Comparison of ENCODE assay signal across 1 cellular context in the genomic region with DNA sequence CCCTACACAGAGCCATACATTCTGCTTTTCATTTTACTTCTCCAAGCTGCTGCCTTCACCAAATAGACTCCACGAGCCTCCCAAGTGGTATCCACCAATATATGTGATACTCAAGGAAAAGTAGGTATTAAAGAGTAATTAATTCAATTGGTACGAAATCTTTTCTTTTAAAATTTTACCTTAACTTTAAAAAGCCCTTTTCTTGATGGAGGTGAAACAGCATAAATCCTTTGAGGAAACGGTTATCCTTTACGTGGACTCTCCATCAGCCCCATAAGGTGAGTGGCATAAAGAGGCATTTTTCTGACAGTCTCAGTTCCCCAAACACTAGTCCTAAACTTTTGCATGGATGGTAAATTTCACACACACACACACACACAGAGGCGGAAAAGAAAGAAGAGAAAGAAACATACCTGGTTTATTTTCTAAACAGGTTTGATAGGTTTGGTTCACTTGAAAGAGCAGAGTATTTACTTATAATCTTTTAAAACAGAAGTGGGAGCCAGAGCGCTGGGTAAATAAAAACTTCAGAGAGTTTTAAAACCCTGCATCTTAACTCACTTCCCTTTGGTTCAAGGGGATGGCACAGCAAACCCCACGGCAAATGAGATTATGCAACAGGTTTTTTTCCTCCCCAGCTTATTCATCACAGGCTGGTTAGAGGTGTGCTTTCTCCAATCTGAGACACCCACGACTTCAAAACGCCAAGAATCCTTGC.
A peak's percentile ranks its signal among the peaks of the same experiment; 100 is the strongest.
TF ChIP-seq lines count a peak whose summit lies in the region.

No MANE protein-coding gene starts in this region.

TF ChIP-seq in HepG2, 621 proteins besides CTCF, POLR2A, EP300 and RAD21 (continued from another document and continues in another):
- TF ChIP-seq, protein P1, sequence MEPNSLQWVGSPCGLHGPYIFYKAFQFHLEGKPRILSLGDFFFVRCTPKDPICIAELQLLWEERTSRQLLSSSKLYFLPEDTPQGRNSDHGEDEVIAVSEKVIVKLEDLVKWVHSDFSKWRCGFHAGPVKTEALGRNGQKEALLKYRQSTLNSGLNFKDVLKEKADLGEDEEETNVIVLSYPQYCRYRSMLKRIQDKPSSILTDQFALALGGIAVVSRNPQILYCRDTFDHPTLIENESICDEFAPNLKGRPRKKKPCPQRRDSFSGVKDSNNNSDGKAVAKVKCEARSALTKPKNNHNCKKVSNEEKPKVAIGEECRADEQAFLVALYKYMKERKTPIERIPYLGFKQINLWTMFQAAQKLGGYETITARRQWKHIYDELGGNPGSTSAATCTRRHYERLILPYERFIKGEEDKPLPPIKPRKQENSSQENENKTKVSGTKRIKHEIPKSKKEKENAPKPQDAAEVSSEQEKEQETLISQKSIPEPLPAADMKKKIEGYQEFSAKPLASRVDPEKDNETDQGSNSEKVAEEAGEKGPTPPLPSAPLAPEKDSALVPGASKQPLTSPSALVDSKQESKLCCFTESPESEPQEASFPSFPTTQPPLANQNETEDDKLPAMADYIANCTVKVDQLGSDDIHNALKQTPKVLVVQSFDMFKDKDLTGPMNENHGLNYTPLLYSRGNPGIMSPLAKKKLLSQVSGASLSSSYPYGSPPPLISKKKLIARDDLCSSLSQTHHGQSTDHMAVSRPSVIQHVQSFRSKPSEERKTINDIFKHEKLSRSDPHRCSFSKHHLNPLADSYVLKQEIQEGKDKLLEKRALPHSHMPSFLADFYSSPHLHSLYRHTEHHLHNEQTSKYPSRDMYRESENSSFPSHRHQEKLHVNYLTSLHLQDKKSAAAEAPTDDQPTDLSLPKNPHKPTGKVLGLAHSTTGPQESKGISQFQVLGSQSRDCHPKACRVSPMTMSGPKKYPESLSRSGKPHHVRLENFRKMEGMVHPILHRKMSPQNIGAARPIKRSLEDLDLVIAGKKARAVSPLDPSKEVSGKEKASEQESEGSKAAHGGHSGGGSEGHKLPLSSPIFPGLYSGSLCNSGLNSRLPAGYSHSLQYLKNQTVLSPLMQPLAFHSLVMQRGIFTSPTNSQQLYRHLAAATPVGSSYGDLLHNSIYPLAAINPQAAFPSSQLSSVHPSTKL (CRISPR knock-in tag; IDR thresholded peaks at IDR 0.05): peak; percentile 80; the same call in 1 of the 2 replicates
- TF ChIP-seq, protein P2, sequence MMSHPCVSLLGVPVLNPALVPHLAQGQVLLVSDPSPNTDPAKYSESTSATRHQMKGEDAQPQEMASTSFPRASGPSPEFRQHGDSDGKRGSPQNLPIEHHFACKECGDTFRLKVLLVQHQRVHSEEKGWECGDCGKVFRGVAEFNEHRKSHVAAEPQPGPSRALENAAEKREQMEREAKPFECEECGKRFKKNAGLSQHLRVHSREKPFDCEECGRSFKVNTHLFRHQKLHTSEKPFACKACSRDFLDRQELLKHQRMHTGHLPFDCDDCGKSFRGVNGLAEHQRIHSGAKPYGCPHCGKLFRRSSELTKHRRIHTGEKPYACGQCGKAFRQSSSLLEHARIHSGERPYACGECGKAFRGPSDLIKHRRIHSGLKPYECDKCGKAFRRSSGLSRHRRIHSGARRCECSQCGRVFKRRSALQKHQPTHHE (CRISPR knock-in tag; IDR thresholded peaks at IDR 0.05; ENCODE audit: borderline replicate concordance): no peak
- no peak for TF ChIP-seq FOXA1 (IDR thresholded peaks at IDR 0.05)
- TF ChIP-seq FOXA1 (CRISPR knock-in tag; IDR thresholded peaks at IDR 0.05): peak; percentile 7; the same call in 1 of the 2 replicates
- peak; percentile 49; the same call in 1 of the 2 replicates for TF ChIP-seq HOXD1 (CRISPR knock-in tag; IDR thresholded peaks at IDR 0.05)
- 0 out of 2 replicates have a peak, but pooled peaks have one; percentile 30 for TF ChIP-seq NFYB (CRISPR knock-in tag; IDR thresholded peaks at IDR 0.05)
- TF ChIP-seq ZNF577 (CRISPR knock-in tag; IDR thresholded peaks at IDR 0.05; ENCODE audit: borderline replicate concordance, low read depth): no peak
- 0 out of 2 replicates have a peak, but pooled peaks have one; percentile 56 for TF ChIP-seq RORA (CRISPR knock-in tag; IDR thresholded peaks at IDR 0.05)
- TF ChIP-seq CREM (IDR thresholded peaks at IDR 0.05): peak; percentile 85
- TF ChIP-seq CREM (CRISPR knock-in tag; IDR thresholded peaks at IDR 0.05): no peak
- peak; percentile 35; the same call in 1 of the 2 replicates for TF ChIP-seq HMG20A (CRISPR knock-in tag; IDR thresholded peaks at IDR 0.05; ENCODE audit: borderline replicate concordance)
- peak; percentile 24 for TF ChIP-seq TBL1XR1 (IDR thresholded peaks at IDR 0.05; ENCODE audit: borderline replicate concordance, low read length, partially characterized antibody)
- TF ChIP-seq MYNN (CRISPR knock-in tag; IDR thresholded peaks at IDR 0.05; ENCODE audit: low read depth): no peak
- TF ChIP-seq, protein P3, sequence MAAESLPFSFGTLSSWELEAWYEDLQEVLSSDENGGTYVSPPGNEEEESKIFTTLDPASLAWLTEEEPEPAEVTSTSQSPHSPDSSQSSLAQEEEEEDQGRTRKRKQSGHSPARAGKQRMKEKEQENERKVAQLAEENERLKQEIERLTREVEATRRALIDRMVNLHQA (CRISPR knock-in tag; IDR thresholded peaks at IDR 0.05): 0 out of 2 replicates have a peak, but pooled peaks have one; percentile 32
- TF ChIP-seq, protein P4, sequence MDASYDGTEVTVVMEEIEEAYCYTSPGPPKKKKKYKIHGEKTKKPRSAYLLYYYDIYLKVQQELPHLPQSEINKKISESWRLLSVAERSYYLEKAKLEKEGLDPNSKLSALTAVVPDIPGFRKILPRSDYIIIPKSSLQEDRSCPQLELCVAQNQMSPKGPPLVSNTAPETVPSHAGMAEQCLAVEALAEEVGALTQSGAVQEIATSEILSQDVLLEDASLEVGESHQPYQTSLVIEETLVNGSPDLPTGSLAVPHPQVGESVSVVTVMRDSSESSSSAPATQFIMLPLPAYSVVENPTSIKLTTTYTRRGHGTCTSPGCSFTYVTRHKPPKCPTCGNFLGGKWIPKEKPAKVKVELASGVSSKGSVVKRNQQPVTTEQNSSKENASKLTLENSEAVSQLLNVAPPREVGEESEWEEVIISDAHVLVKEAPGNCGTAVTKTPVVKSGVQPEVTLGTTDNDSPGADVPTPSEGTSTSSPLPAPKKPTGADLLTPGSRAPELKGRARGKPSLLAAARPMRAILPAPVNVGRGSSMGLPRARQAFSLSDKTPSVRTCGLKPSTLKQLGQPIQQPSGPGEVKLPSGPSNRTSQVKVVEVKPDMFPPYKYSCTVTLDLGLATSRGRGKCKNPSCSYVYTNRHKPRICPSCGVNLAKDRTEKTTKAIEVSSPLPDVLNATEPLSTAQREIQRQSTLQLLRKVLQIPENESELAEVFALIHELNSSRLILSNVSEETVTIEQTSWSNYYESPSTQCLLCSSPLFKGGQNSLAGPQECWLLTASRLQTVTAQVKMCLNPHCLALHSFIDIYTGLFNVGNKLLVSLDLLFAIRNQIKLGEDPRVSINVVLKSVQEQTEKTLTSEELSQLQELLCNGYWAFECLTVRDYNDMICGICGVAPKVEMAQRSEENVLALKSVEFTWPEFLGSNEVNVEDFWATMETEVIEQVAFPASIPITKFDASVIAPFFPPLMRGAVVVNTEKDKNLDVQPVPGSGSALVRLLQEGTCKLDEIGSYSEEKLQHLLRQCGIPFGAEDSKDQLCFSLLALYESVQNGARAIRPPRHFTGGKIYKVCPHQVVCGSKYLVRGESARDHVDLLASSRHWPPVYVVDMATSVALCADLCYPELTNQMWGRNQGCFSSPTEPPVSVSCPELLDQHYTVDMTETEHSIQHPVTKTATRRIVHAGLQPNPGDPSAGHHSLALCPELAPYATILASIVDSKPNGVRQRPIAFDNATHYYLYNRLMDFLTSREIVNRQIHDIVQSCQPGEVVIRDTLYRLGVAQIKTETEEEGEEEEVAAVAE (CRISPR knock-in tag; IDR thresholded peaks at IDR 0.05; ENCODE audit: borderline replicate concordance): 0 out of 2 replicates have a peak, but pooled peaks have one; percentile 48
- TF ChIP-seq, protein P5, sequence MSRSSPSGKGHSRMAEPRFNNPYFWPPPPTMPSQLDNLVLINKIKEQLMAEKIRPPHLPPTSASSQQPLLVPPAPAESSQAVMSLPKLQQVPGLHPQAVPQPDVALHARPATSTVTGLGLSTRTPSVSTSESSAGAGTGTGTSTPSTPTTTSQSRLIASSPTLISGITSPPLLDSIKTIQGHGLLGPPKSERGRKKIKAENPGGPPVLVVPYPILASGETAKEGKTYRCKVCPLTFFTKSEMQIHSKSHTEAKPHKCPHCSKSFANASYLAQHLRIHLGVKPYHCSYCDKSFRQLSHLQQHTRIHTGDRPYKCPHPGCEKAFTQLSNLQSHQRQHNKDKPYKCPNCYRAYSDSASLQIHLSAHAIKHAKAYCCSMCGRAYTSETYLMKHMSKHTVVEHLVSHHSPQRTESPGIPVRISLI (CRISPR knock-in tag; IDR thresholded peaks at IDR 0.05; ENCODE audit: borderline replicate concordance): peak; percentile 81; the same call in 1 of the 2 replicates
- TF ChIP-seq CEBPB (IDR thresholded peaks at IDR 0.05; ENCODE audit: borderline replicate concordance, low read depth, low read length): peak; percentile 82
- TF ChIP-seq, protein P6, sequence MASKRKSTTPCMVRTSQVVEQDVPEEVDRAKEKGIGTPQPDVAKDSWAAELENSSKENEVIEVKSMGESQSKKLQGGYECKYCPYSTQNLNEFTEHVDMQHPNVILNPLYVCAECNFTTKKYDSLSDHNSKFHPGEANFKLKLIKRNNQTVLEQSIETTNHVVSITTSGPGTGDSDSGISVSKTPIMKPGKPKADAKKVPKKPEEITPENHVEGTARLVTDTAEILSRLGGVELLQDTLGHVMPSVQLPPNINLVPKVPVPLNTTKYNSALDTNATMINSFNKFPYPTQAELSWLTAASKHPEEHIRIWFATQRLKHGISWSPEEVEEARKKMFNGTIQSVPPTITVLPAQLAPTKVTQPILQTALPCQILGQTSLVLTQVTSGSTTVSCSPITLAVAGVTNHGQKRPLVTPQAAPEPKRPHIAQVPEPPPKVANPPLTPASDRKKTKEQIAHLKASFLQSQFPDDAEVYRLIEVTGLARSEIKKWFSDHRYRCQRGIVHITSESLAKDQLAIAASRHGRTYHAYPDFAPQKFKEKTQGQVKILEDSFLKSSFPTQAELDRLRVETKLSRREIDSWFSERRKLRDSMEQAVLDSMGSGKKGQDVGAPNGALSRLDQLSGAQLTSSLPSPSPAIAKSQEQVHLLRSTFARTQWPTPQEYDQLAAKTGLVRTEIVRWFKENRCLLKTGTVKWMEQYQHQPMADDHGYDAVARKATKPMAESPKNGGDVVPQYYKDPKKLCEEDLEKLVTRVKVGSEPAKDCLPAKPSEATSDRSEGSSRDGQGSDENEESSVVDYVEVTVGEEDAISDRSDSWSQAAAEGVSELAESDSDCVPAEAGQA (IDR thresholded peaks at IDR 0.05; ENCODE audit: low read depth): no peak
- TF ChIP-seq, protein P6 (CRISPR knock-in tag; IDR thresholded peaks at IDR 0.05; ENCODE audit: borderline replicate concordance): 0 out of 2 replicates have a peak, but pooled peaks have one; percentile 42
- peak; percentile 7 for TF ChIP-seq RBM22 (optimal IDR thresholded peaks at IDR 0.05; ENCODE audit: low read length)
- peak; percentile 72; the same call in 1 of the 2 replicates for TF ChIP-seq GATAD2A (CRISPR knock-in tag; IDR thresholded peaks at IDR 0.05)
- TF ChIP-seq HNF4G (IDR thresholded peaks at IDR 0.05; ENCODE audit: borderline replicate concordance, low read depth, low read length): peak; percentile 31; the same call in 1 of the 2 replicates
- no peak for TF ChIP-seq HNF4G (CRISPR knock-in tag; IDR thresholded peaks at IDR 0.05; ENCODE audit: borderline replicate concordance, low read depth)
- TF ChIP-seq RXRB (CRISPR knock-in tag; IDR thresholded peaks at IDR 0.05; ENCODE audit: borderline replicate concordance): peak; percentile 54
- peak; percentile 74 for TF ChIP-seq PHF21A (CRISPR knock-in tag; IDR thresholded peaks at IDR 0.05)
- TF ChIP-seq RCOR2 (CRISPR knock-in tag; IDR thresholded peaks at IDR 0.05): peak; percentile 65; the same call in 1 of the 2 replicates
- peak; percentile 32; the same call in 1 of the 2 replicates for TF ChIP-seq HDAC6 (IDR thresholded peaks at IDR 0.05; ENCODE audit: low read depth, low read length)
- 0 out of 2 replicates have a peak, but pooled peaks have one; percentile 11 for TF ChIP-seq ZNF7 (CRISPR knock-in tag; IDR thresholded peaks at IDR 0.05)
- TF ChIP-seq KDM5A (IDR thresholded peaks at IDR 0.05; ENCODE audit: borderline replicate concordance, low read length): peak; percentile 47; the same call in 1 of the 2 replicates
- 0 out of 2 replicates have a peak, but pooled peaks have one; percentile 12 for TF ChIP-seq SMAD3 (CRISPR knock-in tag; IDR thresholded peaks at IDR 0.05)
- TF ChIP-seq, protein P7, sequence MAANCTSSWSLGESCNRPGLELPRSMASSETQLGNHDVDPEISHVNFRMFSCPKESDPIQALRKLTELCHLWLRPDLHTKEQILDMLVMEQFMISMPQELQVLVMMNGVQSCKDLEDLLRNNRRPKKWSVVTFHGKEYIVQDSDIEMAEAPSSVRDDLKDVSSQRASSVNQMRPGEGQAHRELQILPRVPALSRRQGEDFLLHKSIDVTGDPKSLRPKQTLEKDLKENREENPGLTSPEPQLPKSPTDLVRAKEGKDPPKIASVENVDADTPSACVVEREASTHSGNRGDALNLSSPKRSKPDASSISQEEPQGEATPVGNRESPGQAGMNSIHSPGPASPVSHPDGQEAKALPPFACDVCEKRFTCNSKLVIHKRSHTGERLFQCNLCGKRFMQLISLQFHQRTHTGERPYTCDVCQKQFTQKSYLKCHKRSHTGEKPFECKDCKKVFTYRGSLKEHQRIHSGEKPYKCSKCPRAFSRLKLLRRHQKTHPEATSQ (CRISPR knock-in tag; IDR thresholded peaks at IDR 0.05; ENCODE audit: borderline replicate concordance): no peak
- TF ChIP-seq NFIC (IDR thresholded peaks at IDR 0.05; ENCODE audit: low read length): peak; percentile 63
- TF ChIP-seq KLF16 (CRISPR knock-in tag; IDR thresholded peaks at IDR 0.05): peak in 1 of 2 experiments; percentile 62; a peak in 1 of 4 replicates
- no peak for TF ChIP-seq NR1H2 (CRISPR knock-in tag; IDR thresholded peaks at IDR 0.05; ENCODE audit: borderline replicate concordance, low read depth)
- TF ChIP-seq MED13 (CRISPR knock-in tag; IDR thresholded peaks at IDR 0.05): peak; percentile 36; the same call in 1 of the 2 replicates
- TF ChIP-seq ZNF781 (CRISPR knock-in tag; IDR thresholded peaks at IDR 0.05; ENCODE audit: borderline replicate concordance, not compliant biosample characterization): peak; percentile 0
- peak; percentile 73 for TF ChIP-seq TBX2 (CRISPR knock-in tag; IDR thresholded peaks at IDR 0.05; ENCODE audit: borderline replicate concordance)
